18 cellular contexts compared by ENCODE assay signal in genomic region chr10:51244308-51244707, GRCh38.
DNase-seq lines count a peak whose midpoint lies in the region; ATAC-seq, FAIRE-seq and TF ChIP-seq lines count a peak whose summit lies in the region.
"Had no signal": no experiment of that assay in that cellular context is flagged by ENCODE, and none has a peak within 500 bp of the region (broad histone marks: within the 10 kb centered on the region; RNA-seq: fewer than 3 reads in every experiment).

No MANE protein-coding gene starts in this region.

- 0% methylated on average over 1 of the region's 1 CpG for WGBS in HepG2 (ENCODE audit: low lambda C conversion rate)

- H2AFZ ChIP-seq in astrocyte (ENCODE audit: low read depth, low read length) (no peak overlapping the region), HepG2 (ENCODE audit: low read length) (no peak overlapping the region)

- no peaks in the 10 kb centered on the region for H3K9me3 Mint-ChIP-seq in astrocyte (ENCODE audit: unreplicated experiment)
- no peaks in the 10 kb centered on the region for H3K9me3 Mint-ChIP-seq in osteocyte (ENCODE audit: unreplicated experiment)
- H3K9me3 Mint-ChIP-seq: activated CD8-positive, alpha-beta T cell treated with anti-CD3 and anti-CD28 coated beads for 36 hours; activated T-helper 1 cell treated with anti-CD3 and anti-CD28 coated beads, Interleukin-12 subunit alpha, Interleukin-12 subunit beta, Interleukin-2, Interleukin-4 antibody, amounts not matched to agents 30 ng/mL and 10 ng/mL and 1 ng/mL, durations not matched to agents 14 hours and 24 hours and 36 hours; memory B cell had no signal

- no peak for TF ChIP-seq EP300 in HepG2 (IDR thresholded peaks at IDR 0.05; ENCODE audit: low read depth in 2 of 2, low read length in 2 of 2)
- TF ChIP-seq EP300 in HepG2 (CRISPR knock-in tag; IDR thresholded peaks at IDR 0.05; ENCODE audit: borderline replicate concordance), result no peak

- TF ChIP-seq RAD21 in HepG2 (CRISPR knock-in tag; IDR thresholded peaks at IDR 0.05), result no peak

- H3K27me3 Mint-ChIP-seq in astrocyte (ENCODE audit: low read depth, unreplicated experiment), result no peaks in the 10 kb centered on the region
- H3K27me3 Mint-ChIP-seq in osteocyte (ENCODE audit: unreplicated experiment), result no peaks in the 10 kb centered on the region
- H3K27me3 Mint-ChIP-seq: activated CD8-positive, alpha-beta T cell treated with anti-CD3 and anti-CD28 coated beads for 36 hours had no signal

- no TSS peak for BruUV-seq in HepG2 (replicated peaks; lab: Mats Ljungman, UMichigan)

- TF ChIP-seq CTCF in astrocyte (IDR thresholded peaks at IDR 0.05; ENCODE audit: insufficient read depth, low read depth, low read length) (no peak), right atrium auricular region (IDR thresholded peaks at IDR 0.05) (no peak), osteocyte (IDR thresholded peaks at IDR 0.05) (no peak), vagina (IDR thresholded peaks at IDR 0.05) (no peak), HepG2 (CRISPR knock-in tag; IDR thresholded peaks at IDR 0.05) (no peak)

- H3K4me2 ChIP-seq in astrocyte (ENCODE audit: low read length) (peak overlapping the region; percentile 48), HepG2 (ENCODE audit: low read depth, low read length) (no peak overlapping the region)

- CTCF ChIA-PET in HEK293T (lab: Yijun Ruan, JAX) (no interaction called here), HepG2 (lab: Yijun Ruan, JAX; ENCODE audit: low intra/inter-chr PET ratio, low total read pairs) (no interaction called here)

- in situ Hi-C loops in HepG2 (cut with HindIII; ENCODE audit: extremely low pct_ligation_motif_present, low pct_unique_long_range_greater_than_20kb), result no loop called here

- H3K27ac Mint-ChIP-seq in astrocyte (ENCODE audit: unreplicated experiment) (no peak overlapping the region), osteocyte (ENCODE audit: unreplicated experiment) (peak overlapping the region; percentile 82)
- H3K27ac Mint-ChIP-seq: activated CD8-positive, alpha-beta T cell treated with anti-CD3 and anti-CD28 coated beads for 36 hours; activated T-helper 1 cell treated with anti-CD3 and anti-CD28 coated beads, Interleukin-12 subunit alpha, Interleukin-12 subunit beta, Interleukin-2, Interleukin-4 antibody, amounts not matched to agents 30 ng/mL and 10 ng/mL and 1 ng/mL, durations not matched to agents 14 hours and 24 hours and 36 hours; memory B cell had no signal

- intact Hi-C loops in vagina (cut with DNase I) (no loop called here), HepG2 (cut with micrococcal nuclease; ENCODE audit: unreplicated experiment) (no loop called here)

- no peaks in the 10 kb centered on the region for H3K27me3 ChIP-seq in astrocyte (ENCODE audit: insufficient read depth, low read length)
- no peaks in the 10 kb centered on the region for H3K27me3 ChIP-seq in right atrium auricular region
- no peaks in the 10 kb centered on the region for H3K27me3 ChIP-seq in vagina
- no peaks in the 10 kb centered on the region for H3K27me3 ChIP-seq in HepG2 (ENCODE audit: control insufficient read depth in 1 of 2, insufficient read depth in 2 of 2, low read length in 2 of 2)
- H3K27me3 ChIP-seq: SJSA1, testis had no signal

- H4K20me1 ChIP-seq in astrocyte (ENCODE audit: insufficient read depth, low read length), result no peaks in the 10 kb centered on the region
- H4K20me1 ChIP-seq in HepG2 (ENCODE audit: insufficient read depth, low read length), result no peaks in the 10 kb centered on the region

- no peak overlapping the region for H3K4me3 Mint-ChIP-seq in astrocyte (ENCODE audit: unreplicated experiment)
- H3K4me3 Mint-ChIP-seq in osteocyte (ENCODE audit: unreplicated experiment), result peak overlapping the region; percentile 42
- H3K4me3 Mint-ChIP-seq: activated CD8-positive, alpha-beta T cell treated with anti-CD3 and anti-CD28 coated beads for 36 hours; activated T-helper 1 cell treated with anti-CD3 and anti-CD28 coated beads, Interleukin-12 subunit alpha, Interleukin-12 subunit beta, Interleukin-2, Interleukin-4 antibody, amounts not matched to agents 30 ng/mL and 10 ng/mL and 1 ng/mL, durations not matched to agents 14 hours and 24 hours and 36 hours; memory B cell had no signal

- H3K4me3 ChIP-seq in astrocyte (ENCODE audit: insufficient read depth, low read depth, low read length) (no peak overlapping the region), right atrium auricular region (peak overlapping the region in 1 of 2 donors; percentile 13), vagina (no peak overlapping the region), HepG2 (replicated peaks in 1 of 3; ENCODE audit: insufficient read depth in 1 of 3, low read depth in 2 of 3, low read length in 3 of 3) (no peak overlapping the region)
- H3K4me3 ChIP-seq: SJSA1, testis had no signal

- FAIRE-seq in astrocyte (lab: Jason Lieb, UNC), result no peak
- no peak for FAIRE-seq in HepG2 (lab: Jason Lieb, UNC)

- TF ChIP-seq POLR2A in vagina (IDR thresholded peaks at IDR 0.05) (no peak), HepG2 (IDR thresholded peaks at IDR 0.05; ENCODE audit: insufficient read depth in 1 of 2, low read depth in 2 of 2, low read length in 2 of 2) (no peak)

- H3K4me1 Mint-ChIP-seq in astrocyte (ENCODE audit: low read depth, unreplicated experiment), result peaks cover 12% of the 10 kb centered on the region
- peaks cover 29% of the 10 kb centered on the region for H3K4me1 Mint-ChIP-seq in osteocyte (ENCODE audit: unreplicated experiment)
- H3K4me1 Mint-ChIP-seq: memory B cell had no signal

- H3K79me2 ChIP-seq in astrocyte (ENCODE audit: insufficient read depth, low read length) (no peaks in the 10 kb centered on the region), HepG2 (ENCODE audit: insufficient read depth, low read length) (no peaks in the 10 kb centered on the region)

- no peaks in the 10 kb centered on the region for H3K36me3 ChIP-seq in astrocyte (ENCODE audit: insufficient read depth, low read length)
- H3K36me3 ChIP-seq in right atrium auricular region, result no peaks in the 10 kb centered on the region
- no peaks in the 10 kb centered on the region for H3K36me3 ChIP-seq in vagina
- H3K36me3 ChIP-seq in HepG2 (replicated peaks in 1 of 2; ENCODE audit: control insufficient read depth in 1 of 2, insufficient read depth in 2 of 2, low read length in 2 of 2), result no peaks in the 10 kb centered on the region
- H3K36me3 ChIP-seq: SJSA1 had no signal

- H3K9ac ChIP-seq in astrocyte (ENCODE audit: low read length) (peak overlapping the region; percentile 10), HepG2 (ENCODE audit: insufficient read depth, low read depth, low read length) (no peak overlapping the region)

- no peak for ATAC-seq in HepG2
- ATAC-seq: activated CD8-positive, alpha-beta T cell treated with anti-CD3 and anti-CD28 coated beads for 36 hours; HCT116 had no signal

- H3K36me3 Mint-ChIP-seq in astrocyte (ENCODE audit: low read depth, unreplicated experiment) (no peaks in the 10 kb centered on the region), osteocyte (ENCODE audit: unreplicated experiment) (no peaks in the 10 kb centered on the region)
- H3K36me3 Mint-ChIP-seq: memory B cell had no signal

- DNase-seq in HEK293T (ENCODE audit: extremely low spot score), result peak; percentile 11
- peak; percentile 12 for DNase-seq in astrocyte (ENCODE audit: low read depth)
- DNase-seq in right atrium auricular region (ENCODE audit: low spot score), result no peak
- DNase-seq in osteocyte (ENCODE audit: extremely low spot score, unreplicated experiment), result no peak
- no peak for DNase-seq in T-helper 2 cell
- DNase-seq in mesenteric fat pad (ENCODE audit: low spot score), result no peak
- no peak for DNase-seq in vagina (ENCODE audit: extremely low spot score in 2 of 2)
- DNase-seq in HepG2 (ENCODE audit: low spot score), result no peak
- DNase-seq: activated CD8-positive, alpha-beta T cell treated with anti-CD3 and anti-CD28 coated beads for 36 hours; GF-D8; NCI-H1417 treated with DMSO at 0.1 percent for 48 hours; stimulated activated CD4-positive, alpha-beta T cell treated with anti-CD3 and anti-CD28 coated beads, Interleukin-2, amount 100 ng/mL, for 24 hours; stimulated activated CD8-positive, alpha-beta memory T cell treated with anti-CD3 and anti-CD28 coated beads, Interleukin-4, amount 100 ng/mL, for 48 hours; testis had no signal

- H3K9me3 ChIP-seq in astrocyte (ENCODE audit: insufficient read depth, low read depth, low read length) (no peaks in the 10 kb centered on the region), right atrium auricular region (no peaks in the 10 kb centered on the region), vagina (no peaks in the 10 kb centered on the region), HepG2 (ENCODE audit: low read length) (no peaks in the 10 kb centered on the region)
- H3K9me3 ChIP-seq: SJSA1, testis had no signal

- H3K27ac ChIP-seq in astrocyte (ENCODE audit: low read depth, low read length) (peak overlapping the region; percentile 56), right atrium auricular region (peak overlapping the region; percentile 38 to 69), vagina (no peak overlapping the region), HepG2 (ENCODE audit: extremely low read length, insufficient read depth, low read length) (no peak overlapping the region)
- H3K27ac ChIP-seq: SJSA1, testis had no signal

- POLR2A ChIA-PET in HEK293T (lab: Yijun Ruan, JAX), result no interaction called here
- POLR2A ChIA-PET in HepG2 (lab: Yijun Ruan, JAX), result no interaction called here

- H3K4me1 ChIP-seq in astrocyte (ENCODE audit: insufficient read depth, low read length), result peaks cover 6% of the 10 kb centered on the region
- peaks cover 0 to 51% of the 10 kb centered on the region in 2 donors for H3K4me1 ChIP-seq in right atrium auricular region
- peaks cover 19% of the 10 kb centered on the region for H3K4me1 ChIP-seq in vagina
- no peaks in the 10 kb centered on the region for H3K4me1 ChIP-seq in HepG2 (ENCODE audit: insufficient read depth, low read length)
- H3K4me1 ChIP-seq: SJSA1 had no signal

TF ChIP-seq in HEK293T, 16 proteins besides CTCF, POLR2A, EP300 and RAD21:
- no peak for TF ChIP-seq FOXA1 (IDR thresholded peaks at IDR 0.05)
- TF ChIP-seq CTBP1 (IDR thresholded peaks at IDR 0.05; ENCODE audit: borderline replicate concordance), result no peak
- no peak for TF ChIP-seq ZNF384 (IDR thresholded peaks at IDR 0.05)

TF ChIP-seq in HepG2, 621 proteins besides CTCF, POLR2A, EP300 and RAD21 (continues in another document):
- TF ChIP-seq SMARCC2 (IDR thresholded peaks at IDR 0.05) (no peak), ARHGAP35 (CRISPR knock-in tag; IDR thresholded peaks at IDR 0.05; ENCODE audit: borderline replicate concordance) (no peak), POLR2AphosphoS5 (IDR thresholded peaks at IDR 0.05; ENCODE audit: low read depth, low read length) (no peak)

Comparison
In these comparisons a context has a peak if more than half of its experiments do, and no peak if none do; other contexts are left out.
1. DNase-seq: peak in HEK293T (single experiment) and astrocyte (single experiment); none in right atrium auricular region (single experiment), osteocyte (single experiment), T-helper 2 cell (0 of 5), mesenteric fat pad (single experiment), vagina (0 of 2) and HepG2 (single experiment).
2. H3K27ac ChIP-seq: peak in astrocyte (single experiment) and right atrium auricular region (2 of 2); none in vagina (single experiment) and HepG2 (single experiment).